In the genomic region with DNA sequence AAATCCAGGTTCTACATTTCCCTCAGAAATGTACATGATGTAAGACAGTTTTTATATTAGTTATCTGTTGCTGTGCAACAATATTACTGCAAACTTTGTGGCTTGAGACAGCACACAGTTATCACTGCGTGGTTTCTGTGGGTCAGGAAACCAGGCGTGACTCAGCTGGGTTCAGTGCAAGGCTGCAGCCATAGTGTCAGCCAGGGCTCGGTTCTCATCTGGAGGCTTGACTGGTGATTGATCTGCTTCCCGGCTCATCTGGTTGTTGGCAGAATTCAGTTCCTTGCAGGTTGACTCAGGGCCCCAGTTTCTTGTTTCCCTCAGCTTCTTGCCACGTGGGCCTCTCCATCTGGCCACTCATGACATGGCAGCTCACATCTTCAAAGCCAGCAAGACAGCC, we compare ENCODE assay signal across 8 cellular contexts.
A peak's percentile ranks its signal among the peaks of the same experiment; 100 is the strongest.
DNase-seq lines count a peak whose midpoint lies in the region; ATAC-seq and TF ChIP-seq lines count a peak whose summit lies in the region.
"Not testable (repeated sequence)": the region's sequence is repeated elsewhere in the genome, so short reads cannot be mapped to it uniquely, and the experiment has no call there.

No MANE protein-coding gene starts in this region.

- H2BK20ac ChIP-seq in IMR-90 (ENCODE audit: low read depth, low read length) = not testable (repeated sequence)

- H3K4me1 Mint-ChIP-seq in CD8-positive, alpha-beta T cell (ENCODE audit: low read depth); activated CD8-positive, alpha-beta T cell treated with anti-CD3 and anti-CD28 coated beads, Interleukin-2, amount 10 ng/mL, durations not matched to agents 7 days and 5 days (ENCODE audit: low read depth): not testable (repeated sequence)

- H3K4me3 ChIP-seq in CD8-positive, alpha-beta T cell (ENCODE audit: low read depth, low read length); IMR-90 (ENCODE audit: insufficient read depth, low read depth, low read length); SJCRH30; fibroblast of mammary gland (ENCODE audit: control insufficient read depth, low read depth, low read length); skeletal muscle cell (ENCODE audit: low read depth, low read length): not testable (repeated sequence)

- H3K27me3 Mint-ChIP-seq in CD8-positive, alpha-beta T cell (ENCODE audit: low read depth); activated CD8-positive, alpha-beta T cell treated with anti-CD3 and anti-CD28 coated beads, Interleukin-2, amount 10 ng/mL, durations not matched to agents 7 days and 5 days (ENCODE audit: low read depth): not testable (repeated sequence)

- not testable (repeated sequence) for H3K23ac ChIP-seq in IMR-90 (ENCODE audit: low read depth, low read length)

- H3K9me3 Mint-ChIP-seq in CD8-positive, alpha-beta T cell = not testable (repeated sequence)
- H3K9me3 Mint-ChIP-seq in activated CD8-positive, alpha-beta T cell treated with anti-CD3 and anti-CD28 coated beads, Interleukin-2, amount 10 ng/mL, durations not matched to agents 7 days and 5 days (ENCODE audit: insufficient read depth) = peaks cover 14% of the 10 kb centered on the region

- not testable (repeated sequence) for H3K4ac ChIP-seq in IMR-90 (ENCODE audit: low read depth, low read length)

- POLR2A ChIA-PET in CD8-positive, alpha-beta T cell (lab: Charles Lee); IMR-90 (lab: Charles Lee; ENCODE audit: unreplicated experiment); activated CD8-positive, alpha-beta T cell treated with anti-CD3 and anti-CD28 coated beads, Interleukin-2, amount 10 ng/mL, durations not matched to agents 7 days and 5 days (lab: Charles Lee): not testable (repeated sequence)

- intact Hi-C loops in CD8-positive, alpha-beta T cell (cut with DNase I, micrococcal nuclease); IMR-90 (cut with micrococcal nuclease): not testable (repeated sequence)

- not testable (repeated sequence) for H3K4me1 ChIP-seq in CD8-positive, alpha-beta T cell (ENCODE audit: insufficient read depth, low read length); IMR-90 (ENCODE audit: control insufficient read depth, insufficient read depth, low read length); SJCRH30

- not testable (repeated sequence) for H3K14ac ChIP-seq in IMR-90 (replicated peaks; ENCODE audit: low read depth, low read length)

- H4K20me1 ChIP-seq in IMR-90 (ENCODE audit: insufficient read depth, low read length) = not testable (repeated sequence)

- ATAC-seq in CD8-positive, alpha-beta T cell; IMR-90 (ENCODE audit: low read depth); activated CD8-positive, alpha-beta T cell treated with anti-CD3 and anti-CD28 coated beads, Interleukin-2, amount 10 ng/mL, durations not matched to agents 7 days and 5 days: not testable (repeated sequence)

- not testable (repeated sequence) for TF ChIP-seq POLR2A in IMR-90 (IDR thresholded peaks at IDR 0.05; ENCODE audit: low read depth, low read length)

- H3K36me3 ChIP-seq in CD8-positive, alpha-beta T cell (ENCODE audit: insufficient read depth, low read length); IMR-90 (ENCODE audit: control insufficient read depth, insufficient read depth, low read length); SJCRH30: not testable (repeated sequence)

- not testable (repeated sequence) for TF ChIP-seq RAD21 in IMR-90 (IDR thresholded peaks at IDR 0.05; ENCODE audit: low read length)

- peak in 4 of 7 experiments; percentile 5 to 40 (median 18) for DNase-seq in CD8-positive, alpha-beta T cell
- DNase-seq in IMR-90 = peak; percentile 89
- peak; percentile 8 to 11 for DNase-seq in SJCRH30
- DNase-seq in activated CD8-positive, alpha-beta T cell treated with anti-CD3 and anti-CD28 coated beads, Interleukin-2, amount 10 ng/mL, durations not matched to agents 7 days and 5 days = peak; percentile 35
- DNase-seq in amniotic stem cell (lab: John Stamatoyannopoulos, UW) = peak; percentile 6
- peak; percentile 87 for DNase-seq in fibroblast of mammary gland (ENCODE audit: low read depth)
- DNase-seq in skeletal muscle cell (ENCODE audit: low read depth) = peak; percentile 4
- peak; percentile 4 to 66 for DNase-seq in stimulated activated CD8-positive, alpha-beta memory T cell treated with anti-CD3 and anti-CD28 coated beads, Interleukin-7, amount 100 ng/mL, for 48 hours (ENCODE audit: extremely low read depth in 1 of 2, low read depth in 1 of 2)

- H3K36me3 Mint-ChIP-seq in CD8-positive, alpha-beta T cell; activated CD8-positive, alpha-beta T cell treated with anti-CD3 and anti-CD28 coated beads, Interleukin-2, amount 10 ng/mL, durations not matched to agents 7 days and 5 days (ENCODE audit: low read depth): not testable (repeated sequence)

- H4K5ac ChIP-seq in IMR-90 (ENCODE audit: low read depth, low read length) = not testable (repeated sequence)

- H3K27ac ChIP-seq in CD8-positive, alpha-beta T cell (ENCODE audit: low read depth, low read length); IMR-90 (ENCODE audit: insufficient read depth, low read length); SJCRH30: not testable (repeated sequence)

- not testable (repeated sequence) for H2BK15ac ChIP-seq in IMR-90 (ENCODE audit: low read depth, low read length)

- not testable (repeated sequence) for H3K9me3 ChIP-seq in CD8-positive, alpha-beta T cell (ENCODE audit: low read length); IMR-90 (ENCODE audit: control insufficient read depth, insufficient read depth, low read length); SJCRH30 (replicated peaks)

- 20% methylated on average over 2 of the region's 5 CpGs; no CpG with 5 or more reads in 1 of the 2 experiments for WGBS in IMR-90 (ENCODE audit: extremely low coverage in 2 of 2, insufficient read length in 1 of 2), 2 experiments

- H4K8ac ChIP-seq in IMR-90 (ENCODE audit: low read depth in 2 of 2, low read length in 2 of 2) = not testable (repeated sequence)

- H2AFZ ChIP-seq in IMR-90 (replicated peaks; ENCODE audit: low read length, poor library complexity) = not testable (repeated sequence)

- BruUV-seq in IMR-90 (replicated peaks; lab: Mats Ljungman, UMichigan) = not testable (repeated sequence)

- not testable (repeated sequence) for H4K91ac ChIP-seq in IMR-90 (ENCODE audit: insufficient read depth, low read depth, low read length)

- CTCF ChIA-PET in CD8-positive, alpha-beta T cell (lab: Charles Lee); IMR-90 (lab: Yijun Ruan, JAX); activated CD8-positive, alpha-beta T cell treated with anti-CD3 and anti-CD28 coated beads, Interleukin-2, amount 10 ng/mL, durations not matched to agents 7 days and 5 days (lab: Charles Lee): not testable (repeated sequence)

- in situ Hi-C loops in IMR-90 (cut with MboI; ENCODE audit: low sequenced_read_pairs) = not testable (repeated sequence)

- not testable (repeated sequence) for H3K9me1 ChIP-seq in IMR-90 (ENCODE audit: insufficient read depth, low read length)

- not testable (repeated sequence) for H3K79me1 ChIP-seq in IMR-90 (ENCODE audit: low read depth in 1 of 2, low read length in 2 of 2)

- H2BK5ac ChIP-seq in IMR-90 (ENCODE audit: low read depth, low read length, poor library complexity, severe bottlenecking) = not testable (repeated sequence)

- not testable (repeated sequence) for H3K27me3 ChIP-seq in CD8-positive, alpha-beta T cell (ENCODE audit: insufficient read depth, low read length); IMR-90 (ENCODE audit: control insufficient read depth, insufficient read depth, low read length); SJCRH30

- not testable (repeated sequence) for H3K18ac ChIP-seq in IMR-90 (ENCODE audit: low read depth, low read length)

- not testable (repeated sequence) for H2AK9ac ChIP-seq in IMR-90 (replicated peaks; ENCODE audit: low read depth, low read length, poor library complexity)

- not testable (repeated sequence) for H2BK120ac ChIP-seq in IMR-90 (ENCODE audit: low read depth, low read length)

- not testable (repeated sequence) for TF ChIP-seq CTCF in CD8-positive, alpha-beta T cell (IDR thresholded peaks at IDR 0.05); IMR-90 (conservative IDR thresholded peaks at IDR 0.05; ENCODE audit: low read depth, low read length); fibroblast of mammary gland (conservative IDR thresholded peaks at IDR 0.05; ENCODE audit: control insufficient read depth, insufficient read depth, low read depth, low read length)

- not testable (repeated sequence) for H3K4me3 Mint-ChIP-seq in CD8-positive, alpha-beta T cell; activated CD8-positive, alpha-beta T cell treated with anti-CD3 and anti-CD28 coated beads, Interleukin-2, amount 10 ng/mL, durations not matched to agents 7 days and 5 days

- H3K4me2 ChIP-seq in IMR-90 (ENCODE audit: low read depth, low read length) = not testable (repeated sequence)

- H2AK5ac ChIP-seq in IMR-90 (ENCODE audit: low read depth, low read length) = not testable (repeated sequence)

- not testable (repeated sequence) for H3K9ac ChIP-seq in IMR-90 (ENCODE audit: low read depth, low read length)

- H3K27ac Mint-ChIP-seq in CD8-positive, alpha-beta T cell; activated CD8-positive, alpha-beta T cell treated with anti-CD3 and anti-CD28 coated beads, Interleukin-2, amount 10 ng/mL, durations not matched to agents 7 days and 5 days: not testable (repeated sequence)

- dilution Hi-C loops in IMR-90 (cut with HindIII; ENCODE audit: low sequenced_read_pairs, unreplicated experiment) = not testable (repeated sequence)

- not testable (repeated sequence) for H3K56ac ChIP-seq in IMR-90 (ENCODE audit: extremely low read depth, insufficient read depth, low read length)

Comparison
In these comparisons a context has a peak if more than half of its experiments do, and no peak if none do; other contexts are left out.
1. DNase-seq: peak in every context shown above with its lines; median percentile 89 in IMR-90; 87 in fibroblast of mammary gland; 35 in activated CD8-positive, alpha-beta T cell treated with anti-CD3 and anti-CD28 coated beads, Interleukin-2, amount 10 ng/mL, durations not matched to agents 7 days and 5 days; 35 in stimulated activated CD8-positive, alpha-beta memory T cell treated with anti-CD3 and anti-CD28 coated beads, Interleukin-7, amount 100 ng/mL, for 48 hours; 18 in CD8-positive, alpha-beta T cell; 10 in SJCRH30; 6 in amniotic stem cell; 4 in skeletal muscle cell.